ENCODE assay signal across 1 cellular context in genomic region chr10:88028654-88029053, GRCh38.
A peak's percentile ranks its signal among the peaks of the same experiment; 100 is the strongest.
TF ChIP-seq lines count a peak whose summit lies in the region.

No MANE protein-coding gene starts in this region.

TF ChIP-seq in HepG2, 621 proteins besides CTCF, POLR2A, EP300 and RAD21 (continued from another document):
- TF ChIP-seq AHDC1 (CRISPR knock-in tag; IDR thresholded peaks at IDR 0.05; ENCODE audit: borderline replicate concordance) (0 out of 2 replicates have a peak, but pooled peaks have one; percentile 38), TCF7 (IDR thresholded peaks at IDR 0.05; ENCODE audit: low read depth) (peak; percentile 32; the same call in 1 of the 2 replicates), GABPA (IDR thresholded peaks at IDR 0.05; ENCODE audit: low read depth, low read length) (no peak), GABPA (CRISPR knock-in tag; IDR thresholded peaks at IDR 0.05; ENCODE audit: low read depth) (peak; percentile 62), ZNF317 (CRISPR knock-in tag; IDR thresholded peaks at IDR 0.05) (0 out of 2 replicates have a peak, but pooled peaks have one; percentile 20), ARID3A (IDR thresholded peaks at IDR 0.05; ENCODE audit: low read depth, low read length) (peak; percentile 33; the same call in 1 of the 2 replicates), PAXIP1 (CRISPR knock-in tag; conservative IDR thresholded peaks at IDR 0.05) (0 out of 2 replicates have a peak, but pooled peaks have one; percentile 31), ETV5 (CRISPR knock-in tag; IDR thresholded peaks at IDR 0.05; ENCODE audit: borderline replicate concordance) (peak; percentile 37; the same call in 1 of the 2 replicates), UBTF (CRISPR knock-in tag; IDR thresholded peaks at IDR 0.05) (no peak), NCOR1 (IDR thresholded peaks at IDR 0.05; ENCODE audit: borderline replicate concordance, low read length) (peak; percentile 36; the same call in 1 of the 2 replicates), MIXL1 (CRISPR knock-in tag; IDR thresholded peaks at IDR 0.05) (peak; percentile 45; the same call in 1 of the 2 replicates), SRSF9 (IDR thresholded peaks at IDR 0.05; ENCODE audit: borderline replicate concordance, insufficient read depth, low read depth, low read length, poor library complexity, severe bottlenecking) (no peak), HMG20A (CRISPR knock-in tag; IDR thresholded peaks at IDR 0.05; ENCODE audit: borderline replicate concordance) (peak; percentile 52; the same call in 1 of the 2 replicates), ZNF629 (CRISPR knock-in tag; conservative IDR thresholded peaks at IDR 0.05) (0 out of 2 replicates have a peak, but pooled peaks have one; percentile 10), HNF4A (CRISPR knock-in tag; IDR thresholded peaks at IDR 0.05) (peak; percentile 79), HNF4G (IDR thresholded peaks at IDR 0.05; ENCODE audit: borderline replicate concordance, low read depth, low read length) (peak; percentile 31; the same call in 1 of the 2 replicates), HNF4G (CRISPR knock-in tag; IDR thresholded peaks at IDR 0.05; ENCODE audit: borderline replicate concordance, low read depth) (no peak), TFE3 (CRISPR knock-in tag; IDR thresholded peaks at IDR 0.05) (peak; percentile 71; the same call in 1 of the 2 replicates), SAP130 (CRISPR knock-in tag; IDR thresholded peaks at IDR 0.05; ENCODE audit: low read depth) (0 out of 2 replicates have a peak, but pooled peaks have one; percentile 14), ZNF30 (CRISPR knock-in tag; IDR thresholded peaks at IDR 0.05) (no peak), GATAD2A (CRISPR knock-in tag; IDR thresholded peaks at IDR 0.05) (peak; percentile 28; the same call in 1 of the 2 replicates), HOMEZ (CRISPR knock-in tag; IDR thresholded peaks at IDR 0.05; ENCODE audit: low read depth) (peak; percentile 26; the same call in 1 of the 2 replicates), ARID5B (CRISPR knock-in tag; IDR thresholded peaks at IDR 0.05) (peak; percentile 62)
